10 cellular contexts compared by ENCODE assay signal in the genomic region with DNA sequence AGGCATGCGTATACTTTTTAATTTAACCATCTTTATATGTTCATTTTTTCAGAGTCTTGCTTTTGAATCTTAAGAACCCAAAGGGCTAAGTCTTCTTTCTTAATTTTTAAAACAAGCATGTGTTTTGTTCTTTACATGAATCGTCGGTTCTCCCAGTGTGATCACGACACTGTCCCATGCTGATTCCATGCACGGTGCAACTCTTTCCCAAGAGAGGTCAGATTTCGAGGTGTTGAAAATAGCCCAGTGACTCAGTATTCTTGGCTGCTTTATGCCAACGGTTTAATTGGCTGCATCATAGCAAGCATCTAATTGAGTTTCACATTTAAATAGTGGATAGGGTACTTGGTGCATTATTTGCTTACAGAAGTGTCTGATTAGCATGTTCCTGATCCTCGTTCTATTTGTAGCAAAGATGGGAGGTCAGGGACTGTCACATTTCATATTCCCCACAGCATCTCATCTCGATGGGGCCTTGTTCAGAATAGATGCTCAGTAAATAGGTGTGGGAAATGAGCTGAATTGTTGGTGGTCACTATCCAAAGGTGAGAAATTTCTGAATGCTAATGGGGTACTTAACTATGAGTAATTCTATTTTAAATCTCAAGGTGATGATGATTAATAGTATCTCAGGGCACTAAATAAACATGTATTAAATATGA. TPM values are rescaled to one million over a fixed set of nuclear protein-coding genes. Genes with fewer than 3 reads are reported as not detected.
DNase-seq lines count a peak whose midpoint lies in the region; ATAC-seq, FAIRE-seq and TF ChIP-seq lines count a peak whose summit lies in the region.
"Had no signal": no experiment of that assay in that cellular context is flagged by ENCODE, and none has a peak within 500 bp of the region (broad histone marks: within the 10 kb centered on the region; RNA-seq: fewer than 3 reads in every experiment).

No MANE protein-coding gene starts in this region.

- ATAC-seq in sciatic nerve = no peak

- H3K9me3 Mint-ChIP-seq in activated CD4-positive, alpha-beta T cell treated with anti-CD3 and anti-CD28 coated beads, Interleukin-2, amount 10 ng/mL, durations not matched to agents 7 days and 5 days = peaks cover 1% of the 10 kb centered on the region

- POLR2A ChIA-PET in activated CD4-positive, alpha-beta T cell treated with anti-CD3 and anti-CD28 coated beads, Interleukin-2, amount 10 ng/mL, durations not matched to agents 7 days and 5 days (lab: Charles Lee) = no interaction called here

- TF ChIP-seq CTCF in HFF-Myc (IDR thresholded peaks at IDR 0.05; ENCODE audit: low read depth, low read length, missing control alignments) (no peak), bronchial epithelial cell (IDR thresholded peaks at IDR 0.05; ENCODE audit: insufficient read depth, low read length, severe bottlenecking) (no peak), left ventricle myocardium inferior (IDR thresholded peaks at IDR 0.05; ENCODE audit: borderline replicate concordance) (no peak), GM13976 (IDR thresholded peaks at IDR 0.05; ENCODE audit: borderline replicate concordance, control extremely low read depth, extremely low read depth, insufficient read depth, missing control alignments) (no peak)

- peaks cover 33% of the 10 kb centered on the region for H3K27me3 Mint-ChIP-seq in activated CD4-positive, alpha-beta T cell treated with anti-CD3 and anti-CD28 coated beads, Interleukin-2, amount 10 ng/mL, durations not matched to agents 7 days and 5 days

- H3K27ac Mint-ChIP-seq in activated CD4-positive, alpha-beta T cell treated with anti-CD3 and anti-CD28 coated beads, Interleukin-2, amount 10 ng/mL, durations not matched to agents 7 days and 5 days = no peak overlapping the region

- H3K4me1 ChIP-seq in left ventricle myocardium inferior (peaks cover 83% of the 10 kb centered on the region), skeletal muscle tissue (ENCODE audit: control insufficient read depth in 3 of 3, insufficient read depth in 3 of 3, low read length in 3 of 3) (peaks cover 25 to 44% (median 26%) of the 10 kb centered on the region in 3 donors)

- peaks cover 23% of the 10 kb centered on the region for H3K4me1 Mint-ChIP-seq in activated CD4-positive, alpha-beta T cell treated with anti-CD3 and anti-CD28 coated beads, Interleukin-2, amount 10 ng/mL, durations not matched to agents 7 days and 5 days

- FAIRE-seq in bronchial epithelial cell (lab: Jason Lieb, UNC) = no peak

- in situ Hi-C loops in GM13976 (cut with MboI; ENCODE audit: low sequenced_read_pairs, unreplicated experiment) = no loop called here

- no peaks in the 10 kb centered on the region for H3K27me3 ChIP-seq in bronchial epithelial cell (ENCODE audit: control insufficient read depth, insufficient read depth, low read length)
- no peaks in the 10 kb centered on the region for H3K27me3 ChIP-seq in left ventricle myocardium inferior (ENCODE audit: low read depth)
- no peaks in the 10 kb centered on the region for H3K27me3 ChIP-seq in skeletal muscle tissue (ENCODE audit: control insufficient read depth in 3 of 3, insufficient read depth in 3 of 3, low read length in 3 of 3)

- H3K36me3 ChIP-seq in bronchial epithelial cell (ENCODE audit: control insufficient read depth, insufficient read depth, low read length) (no peaks in the 10 kb centered on the region), left ventricle myocardium inferior (no peaks in the 10 kb centered on the region), skeletal muscle tissue (ENCODE audit: control insufficient read depth in 3 of 3, insufficient read depth in 3 of 3, low read length in 3 of 3) (peaks cover 0 to 2% (median 0%) of the 10 kb centered on the region in 3 donors)

- H3K9me3 ChIP-seq in left ventricle myocardium inferior (replicated peaks) (peaks cover 7% of the 10 kb centered on the region), skeletal muscle tissue (ENCODE audit: control insufficient read depth in 3 of 3, low read length in 3 of 3) (no peaks in the 10 kb centered on the region)

- no peak overlapping the region for H3K4me3 Mint-ChIP-seq in activated CD4-positive, alpha-beta T cell treated with anti-CD3 and anti-CD28 coated beads, Interleukin-2, amount 10 ng/mL, durations not matched to agents 7 days and 5 days

- peak overlapping the region; percentile 94 for H3K27ac ChIP-seq in left ventricle myocardium inferior (replicated peaks)
- H3K27ac ChIP-seq in skeletal muscle tissue (ENCODE audit: low read depth, low read length) = peak overlapping the region; percentile 62

- H3K4me3 ChIP-seq in HFF-Myc (replicated peaks; ENCODE audit: low read depth, low read length) (peak overlapping the region; percentile 5; the same call in 1 of the 2 replicates), bronchial epithelial cell (ENCODE audit: low read depth, low read length) (no peak overlapping the region), left ventricle myocardium inferior (peak overlapping the region; percentile 91), skeletal muscle tissue (ENCODE audit: low read length in 3 of 3) (peak overlapping the region in 2 of 3 donors; percentile 36 to 45)

- CTCF ChIA-PET in activated CD4-positive, alpha-beta T cell treated with anti-CD3 and anti-CD28 coated beads, Interleukin-2, amount 10 ng/mL, durations not matched to agents 7 days and 5 days (lab: Charles Lee) = no interaction called here

- H3K36me3 Mint-ChIP-seq in activated CD4-positive, alpha-beta T cell treated with anti-CD3 and anti-CD28 coated beads, Interleukin-2, amount 10 ng/mL, durations not matched to agents 7 days and 5 days (ENCODE audit: low read depth) = peaks cover 3% of the 10 kb centered on the region

- intact Hi-C loops in left ventricle myocardium inferior (cut with micrococcal nuclease) = no loop called here
- intact Hi-C loops in sciatic nerve (cut with DNase I) = no loop called here

- H3K9ac ChIP-seq in skeletal muscle tissue (ENCODE audit: low read depth in 1 of 3, low read length in 3 of 3) = peak overlapping the region; percentile 15 to 57 (median 52)

- DNase-seq in HFF-Myc (ENCODE audit: extremely low read depth, low read depth) (no peak), bronchial epithelial cell (ENCODE audit: low read depth) (peak; percentile 90), left ventricle myocardium inferior (no peak), sciatic nerve (ENCODE audit: low spot score) (no peak), GM13976 (ENCODE audit: low spot score) (no peak), NCI-H1436 (lab: John Stamatoyannopoulos, UW) (no peak)
- DNase-seq in activated CD4-positive, alpha-beta T cell treated with anti-CD3 and anti-CD28 coated beads, Interleukin-2, amount 10 ng/mL, durations not matched to agents 7 days and 5 days = no peak
- DNase-seq: activated T-cell treated with anti-CD3 and anti-CD28 coated beads for 4 hours, NCI-H2081 had no signal

RNA-seq across cellular contexts. Expression of a gene that starts 2.8 kb away (rescaled TPM):
- 8.2 and 12.3 TPM in 2 replicates for total RNA-seq in bronchial epithelial cell
- 51.0 TPM for total RNA-seq in left ventricle myocardium inferior
- 7.8 TPM for total RNA-seq in skeletal muscle tissue
- total RNA-seq in activated CD4-positive, alpha-beta T cell treated with anti-CD3 and anti-CD28 coated beads, Interleukin-2, amount 10 ng/mL, durations not matched to agents 7 days and 5 days = 1 to 10 TPM; 5.6 to 6.1 TPM
- total RNA-seq in sciatic nerve = 17.5 TPM
